ENCODE assay signal across 9 cellular contexts in the genomic region with DNA sequence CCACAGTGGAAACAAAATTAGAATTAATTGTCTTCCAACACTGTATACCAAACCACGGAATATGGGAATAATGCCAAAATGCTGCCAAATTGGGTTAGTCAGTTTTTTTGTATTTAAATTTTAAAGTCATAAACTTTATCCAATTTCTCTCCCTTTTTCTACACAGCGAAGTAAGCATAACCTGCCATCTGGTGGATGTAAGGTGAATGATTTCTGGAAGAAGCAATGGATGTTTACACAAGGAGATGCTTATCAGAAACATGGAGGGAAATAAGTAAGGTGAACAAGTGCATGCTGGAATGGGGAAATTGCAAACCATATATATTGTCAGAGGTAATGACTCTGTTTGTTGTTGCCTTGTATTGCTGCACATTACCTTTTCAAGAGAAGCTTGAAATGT.
DNase-seq lines count a peak whose midpoint lies in the region; ATAC-seq, FAIRE-seq and TF ChIP-seq lines count a peak whose summit lies in the region.
"Had no signal": no experiment of that assay in that cellular context is flagged by ENCODE, and none has a peak within 500 bp of the region (broad histone marks: within the 10 kb centered on the region; RNA-seq: fewer than 3 reads in every experiment).

No MANE protein-coding gene starts in this region.

- H3K27me3 ChIP-seq in HepG2 (ENCODE audit: control insufficient read depth in 1 of 2, insufficient read depth in 2 of 2, low read length in 2 of 2): no peaks in the 10 kb centered on the region
- no peaks in the 10 kb centered on the region for H3K27me3 ChIP-seq in right lobe of liver
- H3K27me3 ChIP-seq in H1 (replicated peaks in 1 of 4; ENCODE audit: control insufficient read depth in 3 of 4, extremely low read depth in 1 of 4, insufficient read depth in 3 of 4, low read length in 3 of 4): no peaks in the 10 kb centered on the region

- H4K91ac ChIP-seq in H1 (replicated peaks; ENCODE audit: insufficient read length, low read length): no peak overlapping the region

- no peaks in the 10 kb centered on the region for H3K27me3 Mint-ChIP-seq in activated CD8-positive, alpha-beta T cell treated with anti-CD3 and anti-CD28 coated beads for 36 hours

- no peak overlapping the region for H3K27ac Mint-ChIP-seq in activated CD8-positive, alpha-beta T cell treated with anti-CD3 and anti-CD28 coated beads for 36 hours
- H3K27ac Mint-ChIP-seq: CD8-positive, alpha-beta T cell had no signal

- peaks cover 4% of the 10 kb centered on the region for H3K9me3 Mint-ChIP-seq in activated CD8-positive, alpha-beta T cell treated with anti-CD3 and anti-CD28 coated beads for 36 hours

- no peak overlapping the region for H4K8ac ChIP-seq in H1 (ENCODE audit: extremely low read depth, insufficient read depth, low read length)

- H2AFZ ChIP-seq in HepG2 (ENCODE audit: low read length) (no peak overlapping the region), H1 (ENCODE audit: low read length) (no peak overlapping the region)

- H3K4me2 ChIP-seq in HepG2 (ENCODE audit: low read depth, low read length) (no peak overlapping the region), H1 (ENCODE audit: insufficient read depth in 1 of 2, low read depth in 2 of 2, low read length in 2 of 2) (no peak overlapping the region)

- no peaks in the 10 kb centered on the region for H3K23me2 ChIP-seq in H1 (ENCODE audit: low read depth, low read length)

- TF ChIP-seq POLR2A in HepG2 (IDR thresholded peaks at IDR 0.05; ENCODE audit: insufficient read depth in 1 of 2, low read depth in 2 of 2, low read length in 2 of 2): no peak
- TF ChIP-seq POLR2A in right lobe of liver (IDR thresholded peaks at IDR 0.05): no peak
- TF ChIP-seq POLR2A in H1 (IDR thresholded peaks at IDR 0.05; ENCODE audit: control extremely low read depth in 1 of 2, low read depth in 2 of 2, low read length in 2 of 2): no peak

- H3K79me2 ChIP-seq in HepG2 (ENCODE audit: insufficient read depth, low read length): no peaks in the 10 kb centered on the region
- no peaks in the 10 kb centered on the region for H3K79me2 ChIP-seq in H1 (ENCODE audit: control insufficient read depth in 1 of 2, insufficient read depth in 2 of 2, low read length in 2 of 2)

- DNase-seq in HepG2 (ENCODE audit: low spot score) (peak; percentile 21), right lobe of liver (no peak), NCI-H524 treated with DMSO at 0.1 percent for 48 hours (lab: John Stamatoyannopoulos, UW) (peak; percentile 7), H1 (ENCODE audit: low read depth in 1 of 2, low spot score in 2 of 2) (no peak), NCI-H2081 treated with DMSO at 0.1 percent for 48 hours (lab: John Stamatoyannopoulos, UW) (no peak), T-helper 1 cell (no peak)
- no peak for DNase-seq in activated T-cell treated with anti-CD3 and anti-CD28 coated beads, Interleukin-2, amount 50 U/mL, for 1 hour
- DNase-seq in activated CD8-positive, alpha-beta T cell treated with anti-CD3 and anti-CD28 coated beads for 36 hours: no peak
- DNase-seq: CD8-positive, alpha-beta T cell had no signal

- FAIRE-seq in HepG2 (lab: Jason Lieb, UNC): no peak
- FAIRE-seq in H1 (lab: Jason Lieb, UNC): peak; percentile 60

- intact Hi-C loops in HepG2 (cut with micrococcal nuclease; ENCODE audit: unreplicated experiment): loop anchor here (1.0 to 2.0 kb wide), 2 partner anchors 189 to 421 kb away; no protein-coding TSS in a partner anchor
- intact Hi-C loops in right lobe of liver (cut with DNase I): no loop called here
- intact Hi-C loops in activated CD8-positive, alpha-beta T cell treated with anti-CD3 and anti-CD28 coated beads for 36 hours (cut with micrococcal nuclease): no loop called here

- H3K4me1 ChIP-seq in HepG2 (ENCODE audit: insufficient read depth, low read length): no peaks in the 10 kb centered on the region
- no peaks in the 10 kb centered on the region for H3K4me1 ChIP-seq in right lobe of liver
- no peaks in the 10 kb centered on the region for H3K4me1 ChIP-seq in H1 (replicated peaks in 1 of 4; ENCODE audit: control insufficient read depth in 3 of 4, insufficient read depth in 4 of 4, low read length in 3 of 4)

- no peak for ATAC-seq in HepG2
- no peak for ATAC-seq in right lobe of liver
- ATAC-seq in activated CD8-positive, alpha-beta T cell treated with anti-CD3 and anti-CD28 coated beads for 36 hours: no peak
- ATAC-seq: CD8-positive, alpha-beta T cell had no signal

- H3K18ac ChIP-seq in H1 (ENCODE audit: extremely low read depth, low read length): no peak overlapping the region

- no peak overlapping the region for H2BK12ac ChIP-seq in H1 (ENCODE audit: low read depth, low read length)

- no peak overlapping the region for H3K9ac ChIP-seq in HepG2 (ENCODE audit: insufficient read depth, low read depth, low read length)
- H3K9ac ChIP-seq in H1 (replicated peaks in 1 of 4; ENCODE audit: extremely low read depth in 1 of 4, low read depth in 3 of 4, low read length in 3 of 4): no peak overlapping the region

- H3K4ac ChIP-seq in H1 (replicated peaks; ENCODE audit: insufficient read length, low read depth, low read length): no peak overlapping the region

- 3% methylated on average over 2 of the region's 2 CpGs for WGBS in HepG2 (ENCODE audit: low lambda C conversion rate)
- WGBS in right lobe of liver (ENCODE audit: insufficient coverage, low coverage, low lambda C conversion rate, missing lambda C conversion rate): 20% methylated on average over 2 of the region's 2 CpGs
- WGBS in H1 (ENCODE audit: extremely low coverage in 1 of 2, insufficient coverage in 1 of 2, insufficient read length in 1 of 2, insufficient replicate concordance in 2 of 2, low coverage in 1 of 2, low lambda C conversion rate in 2 of 2, missing lambda C conversion rate in 1 of 2), 2 experiments: 56% methylated on average over 2 of the region's 2 CpGs; no CpG with 5 or more reads in 1 of the 2 experiments

- no peak overlapping the region for H4K5ac ChIP-seq in H1 (ENCODE audit: insufficient read length, low read depth, low read length)

- no peaks in the 10 kb centered on the region for H3K79me1 ChIP-seq in H1 (ENCODE audit: low read depth, low read length)

- H3K9me3 ChIP-seq in HepG2 (ENCODE audit: low read length) (no peaks in the 10 kb centered on the region), right lobe of liver (no peaks in the 10 kb centered on the region), H1 (ENCODE audit: insufficient read depth in 2 of 2, low read depth in 1 of 2, low read length in 1 of 2) (no peaks in the 10 kb centered on the region)

- no peak overlapping the region for H2AK5ac ChIP-seq in H1 (ENCODE audit: low read depth, low read length)

- H4K20me1 ChIP-seq in HepG2 (ENCODE audit: insufficient read depth, low read length): no peaks in the 10 kb centered on the region
- H4K20me1 ChIP-seq in H1 (replicated peaks in 1 of 2; ENCODE audit: control insufficient read depth in 1 of 2, insufficient read depth in 2 of 2, low read length in 2 of 2): no peaks in the 10 kb centered on the region

- no peak overlapping the region for H2BK15ac ChIP-seq in H1 (ENCODE audit: low read length)

- no peak overlapping the region for H3K14ac ChIP-seq in H1 (ENCODE audit: insufficient read length)

- H2BK120ac ChIP-seq in H1 (replicated peaks; ENCODE audit: low read depth, low read length): no peak overlapping the region

- no peak overlapping the region for H3K56ac ChIP-seq in H1 (replicated peaks; ENCODE audit: insufficient read length, low read depth, low read length)

- no TSS peak for BruUV-seq in HepG2 (replicated peaks; lab: Mats Ljungman, UMichigan)

- TF ChIP-seq CTCF in HepG2 (CRISPR knock-in tag; IDR thresholded peaks at IDR 0.05): peak; percentile 15; the same call in 1 of the 2 replicates
- TF ChIP-seq CTCF in right lobe of liver (IDR thresholded peaks at IDR 0.05): no peak
- TF ChIP-seq CTCF in H1 (IDR thresholded peaks at IDR 0.05; ENCODE audit: control extremely low read depth in 1 of 3, insufficient read depth in 1 of 3, low read depth in 1 of 3, low read length in 3 of 3): peak in 1 of 3 experiments; percentile 35; a peak in 1 of 4 replicates
- no peak for TF ChIP-seq CTCF in activated CD8-positive, alpha-beta T cell treated with anti-CD3 and anti-CD28 coated beads for 36 hours (IDR thresholded peaks at IDR 0.05)

- no peak overlapping the region for H2BK20ac ChIP-seq in H1 (ENCODE audit: low read length)

- in situ Hi-C loops in HepG2 (cut with HindIII; ENCODE audit: extremely low pct_ligation_motif_present, low pct_unique_long_range_greater_than_20kb): no loop called here

- no peaks in the 10 kb centered on the region for H3K36me3 ChIP-seq in HepG2 (replicated peaks in 1 of 2; ENCODE audit: control insufficient read depth in 1 of 2, insufficient read depth in 2 of 2, low read length in 2 of 2)
- no peaks in the 10 kb centered on the region for H3K36me3 ChIP-seq in right lobe of liver
- no peaks in the 10 kb centered on the region for H3K36me3 ChIP-seq in H1 (ENCODE audit: control insufficient read depth in 2 of 4, insufficient read depth in 4 of 4, low read length in 3 of 4)

- TF ChIP-seq RAD21 in HepG2 (CRISPR knock-in tag; IDR thresholded peaks at IDR 0.05): no peak
- TF ChIP-seq RAD21 in H1 (IDR thresholded peaks at IDR 0.05 in 1 of 2, conservative IDR thresholded peaks at IDR 0.05 in 1 of 2; ENCODE audit: low read depth in 2 of 2, low read length in 2 of 2): peak; percentile 51 to 64

- H3K36me3 Mint-ChIP-seq in activated CD8-positive, alpha-beta T cell treated with anti-CD3 and anti-CD28 coated beads for 36 hours (ENCODE audit: low read depth): no peaks in the 10 kb centered on the region
- H3K36me3 Mint-ChIP-seq: CD8-positive, alpha-beta T cell had no signal

- no peak overlapping the region for H3K4me3 ChIP-seq in HepG2 (replicated peaks in 1 of 3; ENCODE audit: insufficient read depth in 1 of 3, low read depth in 2 of 3, low read length in 3 of 3)
- no peak overlapping the region for H3K4me3 ChIP-seq in right lobe of liver
- no peak overlapping the region for H3K4me3 ChIP-seq in H1 (ENCODE audit: extremely low read depth in 1 of 4, insufficient read depth in 2 of 4, low read depth in 3 of 4, low read length in 4 of 4)

- no peaks in the 10 kb centered on the region for H3K4me1 Mint-ChIP-seq in activated CD8-positive, alpha-beta T cell treated with anti-CD3 and anti-CD28 coated beads for 36 hours (ENCODE audit: low read depth)

- H2BK5ac ChIP-seq in H1 (ENCODE audit: low read depth, low read length): no peak overlapping the region

- no peak overlapping the region for H3K27ac ChIP-seq in HepG2 (ENCODE audit: extremely low read length, insufficient read depth, low read length)
- H3K27ac ChIP-seq in right lobe of liver: no peak overlapping the region
- no peak overlapping the region for H3K27ac ChIP-seq in H1 (ENCODE audit: low read depth, low read length)

- no peak overlapping the region for H3K23ac ChIP-seq in H1 (ENCODE audit: insufficient read length)

- POLR2A ChIA-PET in HepG2 (lab: Yijun Ruan, JAX) (no interaction called here), H1 (lab: Charles Lee; ENCODE audit: partially characterized antibody) (no interaction called here)
- POLR2A ChIA-PET in activated CD8-positive, alpha-beta T cell treated with anti-CD3 and anti-CD28 coated beads for 36 hours (lab: Charles Lee): no interaction called here

- TF ChIP-seq EP300 in HepG2 (IDR thresholded peaks at IDR 0.05; ENCODE audit: low read depth in 2 of 2, low read length in 2 of 2) (no peak), HepG2 (CRISPR knock-in tag; IDR thresholded peaks at IDR 0.05; ENCODE audit: borderline replicate concordance) (no peak), H1 (IDR thresholded peaks at IDR 0.05; ENCODE audit: borderline replicate concordance in 1 of 2, low read depth in 2 of 2, low read length in 2 of 2) (no peak)

- CTCF ChIA-PET in HepG2 (lab: Yijun Ruan, JAX; ENCODE audit: low intra/inter-chr PET ratio, low total read pairs) (interaction anchor here (0.7 kb wide), 1 partner anchor 189 kb away, joined by 3 read pairs; no protein-coding TSS in a partner anchor), H1 (lab: Charles Lee; ENCODE audit: partially characterized antibody) (interaction anchor here (0.6 to 0.9 kb wide), 5 partner anchors 11 to 863 kb away, joined by 3 to 5 read pairs (median 3); no protein-coding TSS in a partner anchor)
- CTCF ChIA-PET in activated CD8-positive, alpha-beta T cell treated with anti-CD3 and anti-CD28 coated beads for 36 hours (lab: Charles Lee): no interaction called here

- H3K4me3 Mint-ChIP-seq in activated CD8-positive, alpha-beta T cell treated with anti-CD3 and anti-CD28 coated beads for 36 hours: no peak overlapping the region
- H3K4me3 Mint-ChIP-seq: CD8-positive, alpha-beta T cell had no signal

Comparison
In these comparisons a context has a peak if more than half of its experiments do, and no peak if none do; other contexts are left out.
1. DNase-seq: peak in HepG2 (single experiment) and NCI-H524 treated with DMSO at 0.1 percent for 48 hours (single experiment); none in right lobe of liver (0 of 3), H1 (0 of 2), activated T-cell treated with anti-CD3 and anti-CD28 coated beads, Interleukin-2, amount 50 U/mL, for 1 hour (single experiment), activated CD8-positive, alpha-beta T cell treated with anti-CD3 and anti-CD28 coated beads for 36 hours (single experiment), NCI-H2081 treated with DMSO at 0.1 percent for 48 hours (single experiment) and T-helper 1 cell (0 of 5).
2. Of the 41 proteins assayed by ChIP-seq in both HepG2 and H1: peak only in HepG2: none; only in H1: RAD21; in both: none; in neither: 39; mixed calls (peak in some experiments, not most) for 1.